In the genomic region with DNA sequence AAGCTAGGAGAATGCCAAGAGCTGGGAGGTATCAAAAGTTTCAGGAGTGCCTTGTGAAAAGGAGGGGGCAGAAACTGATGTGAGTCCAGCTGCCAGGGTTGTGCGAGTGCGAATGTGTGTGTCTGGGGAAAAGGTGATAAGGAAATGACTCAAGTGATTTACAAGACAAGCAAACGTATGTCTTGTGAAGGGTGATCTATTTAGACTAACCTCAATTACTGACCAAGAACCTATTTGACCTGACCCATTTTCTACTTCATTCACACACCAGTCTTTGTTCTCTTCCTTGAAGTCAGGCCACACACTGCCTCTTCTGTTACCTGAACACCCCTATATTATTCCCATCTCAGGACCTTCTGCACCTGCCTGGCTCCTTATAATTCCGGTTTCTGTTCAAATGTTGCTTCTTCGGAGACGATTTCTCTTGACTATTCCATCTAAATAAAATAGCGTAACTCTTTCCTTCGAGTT, we compare ENCODE assay signal across 8 cellular contexts. TPM values are rescaled to one million over a fixed set of nuclear protein-coding genes. Genes with fewer than 3 reads are reported as not detected.
DNase-seq lines count a peak whose midpoint lies in the region; ATAC-seq and TF ChIP-seq lines count a peak whose summit lies in the region.

No MANE protein-coding gene starts in this region.

- H3K27me3 Mint-ChIP-seq in osteocyte (ENCODE audit: unreplicated experiment), result no peaks in the 10 kb centered on the region

- H3K79me2 ChIP-seq in SU-DHL-6 (ENCODE audit: insufficient read depth, low read length), result peaks cover 54% of the 10 kb centered on the region

- H3K36me3 ChIP-seq in right atrium auricular region (peaks cover 11% of the 10 kb centered on the region), SU-DHL-6 (ENCODE audit: low read length) (no peaks in the 10 kb centered on the region)

- H3K9me2 ChIP-seq in SU-DHL-6 (replicated peaks; ENCODE audit: insufficient read depth, low read length), result no peaks in the 10 kb centered on the region

- H3K36me3 Mint-ChIP-seq in osteocyte (ENCODE audit: unreplicated experiment), result peaks cover 7% of the 10 kb centered on the region

- no peak overlapping the region for H2AFZ ChIP-seq in SU-DHL-6 (ENCODE audit: low read depth, low read length, severe bottlenecking)

- no peaks in the 10 kb centered on the region for H4K20me1 ChIP-seq in SU-DHL-6 (ENCODE audit: low read depth, low read length)

- peak overlapping the region; percentile 72 for H3K4me2 ChIP-seq in SU-DHL-6 (ENCODE audit: low read depth, low read length, poor library complexity, severe bottlenecking)

- no peak for TF ChIP-seq CTCF in right atrium auricular region (IDR thresholded peaks at IDR 0.05)
- TF ChIP-seq CTCF in SU-DHL-6 (IDR thresholded peaks at IDR 0.05; ENCODE audit: insufficient read depth, low read length, poor library complexity, severe bottlenecking), result no peak
- TF ChIP-seq CTCF in epithelial cell of proximal tubule (conservative IDR thresholded peaks at IDR 0.05; ENCODE audit: low read depth, low read length), result no peak
- TF ChIP-seq CTCF in osteocyte (IDR thresholded peaks at IDR 0.05), result no peak

- H3K4me1 ChIP-seq in right atrium auricular region, result peaks cover 0 to 46% of the 10 kb centered on the region in 2 donors

- no peaks in the 10 kb centered on the region for H3K27me3 ChIP-seq in right atrium auricular region
- no peaks in the 10 kb centered on the region for H3K27me3 ChIP-seq in SU-DHL-6 (ENCODE audit: low read length)

- no peaks in the 10 kb centered on the region for H3K9me3 Mint-ChIP-seq in osteocyte (ENCODE audit: unreplicated experiment)

- H3K27ac Mint-ChIP-seq in osteocyte (ENCODE audit: unreplicated experiment), result peak overlapping the region; percentile 87

- H3K27ac ChIP-seq in right atrium auricular region (peak overlapping the region; percentile 86 to 89), SU-DHL-6 (ENCODE audit: low read depth, low read length) (peak overlapping the region; percentile 48; the same call in 1 of the 2 replicates)

- H3K9me3 ChIP-seq in right atrium auricular region (no peaks in the 10 kb centered on the region), SU-DHL-6 (ENCODE audit: insufficient read depth, low read length) (no peaks in the 10 kb centered on the region)

- intact Hi-C loops in cardiac septum (cut with DNase I), result no loop called here

- peak overlapping the region; percentile 67 to 74 for H3K4me3 ChIP-seq in right atrium auricular region
- peak overlapping the region; percentile 72 for H3K4me3 ChIP-seq in SU-DHL-6 (ENCODE audit: insufficient read depth, low read length, poor library complexity, severe bottlenecking)
- peak overlapping the region; percentile 71 for H3K4me3 ChIP-seq in epithelial cell of proximal tubule (ENCODE audit: low read depth, low read length)

- H3F3A ChIP-seq in SU-DHL-6 (ENCODE audit: insufficient read depth), result peaks cover 10% of the 10 kb centered on the region

- H3K4me1 Mint-ChIP-seq in osteocyte (ENCODE audit: unreplicated experiment), result peaks cover 63% of the 10 kb centered on the region

- peak overlapping the region; percentile 89 for H3K4me3 Mint-ChIP-seq in osteocyte (ENCODE audit: unreplicated experiment)

- DNase-seq in right atrium auricular region (ENCODE audit: low spot score), result no peak
- DNase-seq in cardiac septum (ENCODE audit: low spot score), result no peak
- DNase-seq in epithelial cell of proximal tubule (ENCODE audit: low read depth), result no peak
- DNase-seq in osteocyte (ENCODE audit: extremely low spot score, unreplicated experiment), result no peak
- no peak for DNase-seq in NCI-H1930 (lab: John Stamatoyannopoulos, UW)
- DNase-seq in cerebellum (ENCODE audit: low spot score), result no peak

- ATAC-seq in GM19351 (IDR thresholded peaks at IDR 0.05; ENCODE audit: unreplicated experiment), result no peak

- peak overlapping the region; percentile 77 for H3K9ac ChIP-seq in SU-DHL-6 (ENCODE audit: low read length)

RNA-seq across cellular contexts. Expression of a gene that starts 1.0 kb away (rescaled TPM):
- total RNA-seq in right atrium auricular region, result 10 to 100 TPM; 68.7 to 89.9 TPM
- total RNA-seq in cardiac septum, result 89.1 TPM
- 86.7 and 87.0 TPM in 2 replicates for total RNA-seq in epithelial cell of proximal tubule
- total RNA-seq in osteocyte, result 75.9 and 77.8 TPM in 2 replicates
- total RNA-seq in cerebellum, result 33.2 TPM

RNA-seq across cellular contexts. Expression of a gene that starts 2.8 kb away (rescaled TPM):
- total RNA-seq in right atrium auricular region (1 to 10 TPM; 6.0 to 6.8 TPM), cardiac septum (7.3 TPM), epithelial cell of proximal tubule (7.2 and 9.6 TPM in 2 replicates), osteocyte (12.4 and 15.5 TPM in 2 replicates), cerebellum (69.7 TPM)

RNA-seq across cellular contexts. Expression of a gene that starts 34.6 kb away (rescaled TPM):
- total RNA-seq in right atrium auricular region (10 to 100 TPM; 27.0 to 28.3 TPM), cardiac septum (30.1 TPM), epithelial cell of proximal tubule (36.9 and 43.0 TPM in 2 replicates), osteocyte (78.2 and 79.0 TPM in 2 replicates), cerebellum (50.4 TPM)
